Comparison of ENCODE assay signal across 8 cellular contexts in genomic region chr1:246784621-246785535, GRCh38.
A peak's percentile ranks its signal among the peaks of the same experiment; 100 is the strongest.
DNase-seq lines count a peak whose midpoint lies in the region; ATAC-seq and TF ChIP-seq lines count a peak whose summit lies in the region.

No MANE protein-coding gene starts in this region.

- no peaks in the 10 kb centered on the region for H3K27me3 ChIP-seq in BJ (ENCODE audit: control insufficient read depth, insufficient read depth, low read length)

- POLR2A ChIA-PET in BJ (lab: Charles Lee) = no interaction called here

- no peaks in the 10 kb centered on the region; the same call in 1 of the 2 replicates for H3K36me3 ChIP-seq in BJ (ENCODE audit: control insufficient read depth, insufficient read depth, low read length)

- H3K4me3 ChIP-seq in BJ (ENCODE audit: low read depth, low read length) = peak overlapping the region; percentile 20

- ATAC-seq in GM19452 (IDR thresholded peaks at IDR 0.05; ENCODE audit: unreplicated experiment) = peak; percentile 47

- DNase-seq in BJ (ENCODE audit: low read depth) = no peak
- peak; percentile 11 for DNase-seq in RKO (ENCODE audit: low spot score)
- peak; percentile 16 for DNase-seq in germinal center (ENCODE audit: low spot score)
- DNase-seq in NCI-H524 (lab: John Stamatoyannopoulos, UW) = no peak
- DNase-seq in NCI-H1417 (lab: John Stamatoyannopoulos, UW) = no peak
- DNase-seq in NCI-H345 treated with DMSO at 0.1 percent for 48 hours (lab: John Stamatoyannopoulos, UW; ENCODE audit: unreplicated experiment) = no peak
- no peak for DNase-seq in SKM-1 treated with dmso at 0.1 percent for 144 hours (lab: John Stamatoyannopoulos, UW; ENCODE audit: unreplicated experiment)

- no peak for TF ChIP-seq CTCF in BJ (IDR thresholded peaks at IDR 0.05; ENCODE audit: insufficient read depth, low read depth, low read length)

- CTCF ChIA-PET in BJ (lab: Yijun Ruan, JAX) = interaction anchor here (1.4 kb wide), 1 partner anchor 15 kb away, joined by 3 read pairs; no protein-coding TSS in a partner anchor

Comparison
In these comparisons a context has a peak if more than half of its experiments do, and no peak if none do; other contexts are left out.
1. DNase-seq: peak in RKO (single experiment) and germinal center (single experiment); none in BJ (single experiment), NCI-H524 (0 of 2), NCI-H1417 (0 of 3), NCI-H345 treated with DMSO at 0.1 percent for 48 hours (single experiment) and SKM-1 treated with dmso at 0.1 percent for 144 hours (single experiment).